Comparison of ENCODE assay signal across 16 cellular contexts in the genomic region with DNA sequence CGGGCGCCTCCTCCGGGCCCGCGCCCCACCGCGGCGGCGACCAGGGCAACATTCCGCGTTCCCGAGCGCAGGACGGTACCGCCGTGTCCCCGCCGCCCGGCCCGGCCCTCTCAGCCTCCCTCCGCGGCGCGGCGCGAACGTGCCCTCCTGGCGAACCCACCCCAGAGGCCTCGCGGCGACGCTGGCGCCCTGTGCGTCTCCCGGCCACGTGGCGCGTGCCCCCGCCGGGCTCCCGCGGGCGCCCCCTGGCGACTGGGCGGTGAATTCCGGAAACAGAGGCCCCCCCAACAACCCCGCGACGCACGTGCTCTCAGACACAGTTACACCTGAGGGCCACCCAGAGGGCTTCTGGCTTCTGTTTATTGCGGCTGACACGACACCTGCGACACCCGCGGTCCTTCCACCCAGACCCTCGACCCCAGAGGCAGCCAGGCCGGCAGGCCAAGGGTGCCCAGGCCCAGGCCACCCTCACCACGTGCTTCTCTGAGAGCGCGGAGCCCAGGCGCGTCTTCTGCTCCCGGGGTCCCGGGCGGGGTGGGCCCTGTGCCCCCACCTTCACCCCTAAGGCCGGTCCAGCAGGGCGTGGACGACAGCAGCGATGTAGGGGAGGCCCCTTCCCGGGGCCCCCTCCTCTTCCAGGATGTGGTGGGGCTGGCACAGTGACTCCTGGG. TPM values are rescaled to one million over a fixed set of nuclear protein-coding genes. Genes with fewer than 3 reads are reported as not detected.
DNase-seq lines count a peak whose midpoint lies in the region; ATAC-seq and TF ChIP-seq lines count a peak whose summit lies in the region.
"Had no signal": no experiment of that assay in that cellular context is flagged by ENCODE, and none has a peak within 500 bp of the region (broad histone marks: within the 10 kb centered on the region; RNA-seq: fewer than 3 reads in every experiment).

A gene (minus strand): TSS at position 210 of the 671 bp plus-strand sequence. CDS start 158 bp downstream, at position 52.

- H3K27ac ChIP-seq in upper lobe of right lung (no peak within 1 kb of the TSS), breast epithelium (no peak within 1 kb of the TSS)
- H3K27ac ChIP-seq: body of pancreas had no signal

- ATAC-seq in activated naive CD8-positive, alpha-beta T cell treated with anti-CD3 and anti-CD28 coated beads, Interleukin-2, amount 10 ng/mL, durations not matched to agents 7 days and 5 days (ENCODE audit: low read depth) = no peak
- ATAC-seq in activated naive CD8-positive, alpha-beta T cell treated with anti-CD3 and anti-CD28 coated beads, Interleukin-2, amount 50 U/mL, for 24 hours = no peak
- ATAC-seq in T-helper 17 cell (no peak), upper lobe of right lung (no peak)
- ATAC-seq: body of pancreas had no signal

- POLR2A ChIA-PET in activated naive CD8-positive, alpha-beta T cell treated with anti-CD3 and anti-CD28 coated beads, Interleukin-2, amount 10 ng/mL, durations not matched to agents 7 days and 5 days (lab: Charles Lee) = interaction anchor here (1.0 to 3.7 kb wide), 2 partner anchors 12 kb away, joined by 4 to 38 read pairs; a partner anchor contains a TSS

- H3K27ac Mint-ChIP-seq in activated naive CD8-positive, alpha-beta T cell treated with anti-CD3 and anti-CD28 coated beads, Interleukin-2, amount 10 ng/mL, durations not matched to agents 7 days and 5 days = no peak within 1 kb of the TSS
- no peak within 1 kb of the TSS for H3K27ac Mint-ChIP-seq in activated naive CD8-positive, alpha-beta T cell treated with anti-CD3 and anti-CD28 coated beads, Interleukin-2, amount 50 U/mL, for 24 hours
- H3K27ac Mint-ChIP-seq in T-helper 17 cell = no peak within 1 kb of the TSS

- H3K27me3 Mint-ChIP-seq in activated naive CD8-positive, alpha-beta T cell treated with anti-CD3 and anti-CD28 coated beads, Interleukin-2, amount 10 ng/mL, durations not matched to agents 7 days and 5 days = no peaks in the 10 kb centered on the region
- H3K27me3 Mint-ChIP-seq in activated naive CD8-positive, alpha-beta T cell treated with anti-CD3 and anti-CD28 coated beads, Interleukin-2, amount 50 U/mL, for 24 hours = no peaks in the 10 kb centered on the region
- no peaks in the 10 kb centered on the region for H3K27me3 Mint-ChIP-seq in T-helper 17 cell

- no peak within 1 kb of the TSS for H3K4me3 Mint-ChIP-seq in activated naive CD8-positive, alpha-beta T cell treated with anti-CD3 and anti-CD28 coated beads, Interleukin-2, amount 10 ng/mL, durations not matched to agents 7 days and 5 days
- H3K4me3 Mint-ChIP-seq in activated naive CD8-positive, alpha-beta T cell treated with anti-CD3 and anti-CD28 coated beads, Interleukin-2, amount 50 U/mL, for 24 hours = no peak within 1 kb of the TSS
- no peak within 1 kb of the TSS for H3K4me3 Mint-ChIP-seq in T-helper 17 cell

- peaks cover 10% of the 10 kb centered on the region for H3K36me3 Mint-ChIP-seq in activated naive CD8-positive, alpha-beta T cell treated with anti-CD3 and anti-CD28 coated beads, Interleukin-2, amount 10 ng/mL, durations not matched to agents 7 days and 5 days
- H3K36me3 Mint-ChIP-seq in activated naive CD8-positive, alpha-beta T cell treated with anti-CD3 and anti-CD28 coated beads, Interleukin-2, amount 50 U/mL, for 24 hours (ENCODE audit: low read depth) = peaks cover 4% of the 10 kb centered on the region
- H3K36me3 Mint-ChIP-seq in T-helper 17 cell (ENCODE audit: low read depth) = no peaks in the 10 kb centered on the region

- peaks cover 17% of the 10 kb centered on the region for H3K4me1 ChIP-seq in upper lobe of right lung
- peaks cover 0 to 4% of the 10 kb centered on the region in 2 donors for H3K4me1 ChIP-seq in breast epithelium

- peaks cover 15% of the 10 kb centered on the region for H3K4me1 Mint-ChIP-seq in activated naive CD8-positive, alpha-beta T cell treated with anti-CD3 and anti-CD28 coated beads, Interleukin-2, amount 10 ng/mL, durations not matched to agents 7 days and 5 days
- H3K4me1 Mint-ChIP-seq in activated naive CD8-positive, alpha-beta T cell treated with anti-CD3 and anti-CD28 coated beads, Interleukin-2, amount 50 U/mL, for 24 hours = peaks cover 22% of the 10 kb centered on the region
- H3K4me1 Mint-ChIP-seq in T-helper 17 cell = peaks cover 20% of the 10 kb centered on the region

- H3K27me3 ChIP-seq in upper lobe of right lung (no peaks in the 10 kb centered on the region), breast epithelium (no peaks in the 10 kb centered on the region)
- H3K27me3 ChIP-seq: body of pancreas had no signal

- TF ChIP-seq CTCF in upper lobe of right lung (IDR thresholded peaks at IDR 0.05) = no peak
- TF ChIP-seq CTCF in breast epithelium (IDR thresholded peaks at IDR 0.05) = no peak

- H3K9me3 ChIP-seq in T-helper 17 cell (ENCODE audit: control insufficient read depth, low read length, poor library complexity, severe bottlenecking) (no peaks in the 10 kb centered on the region), upper lobe of right lung (no peaks in the 10 kb centered on the region), breast epithelium (no peaks in the 10 kb centered on the region)
- H3K9me3 ChIP-seq: body of pancreas had no signal

- no peaks in the 10 kb centered on the region for H3K9me3 Mint-ChIP-seq in activated naive CD8-positive, alpha-beta T cell treated with anti-CD3 and anti-CD28 coated beads, Interleukin-2, amount 10 ng/mL, durations not matched to agents 7 days and 5 days
- H3K9me3 Mint-ChIP-seq in activated naive CD8-positive, alpha-beta T cell treated with anti-CD3 and anti-CD28 coated beads, Interleukin-2, amount 50 U/mL, for 24 hours = no peaks in the 10 kb centered on the region

- TF ChIP-seq POLR2A in erythroblast (IDR thresholded peaks at IDR 0.05; ENCODE audit: low read length) (no peak), breast epithelium (IDR thresholded peaks at IDR 0.05) (no peak)

- no peak for DNase-seq in activated naive CD8-positive, alpha-beta T cell treated with anti-CD3 and anti-CD28 coated beads, Interleukin-2, amount 10 ng/mL, durations not matched to agents 7 days and 5 days
- DNase-seq in activated naive CD8-positive, alpha-beta T cell treated with anti-CD3 and anti-CD28 coated beads, Interleukin-2, amount 50 U/mL, for 24 hours = no peak
- DNase-seq in T-helper 17 cell (no peak), iPS-NIHi7 (ENCODE audit: extremely low spot score) (peak; percentile 55), upper lobe of right lung (peak; percentile 55), erythroblast (lab: John Stamatoyannopoulos, UW) (no peak), breast epithelium (ENCODE audit: low spot score in 2 of 2) (no peak), amygdala (lab: John Stamatoyannopoulos, UW) (no peak)
- DNase-seq: body of pancreas; C1 segment of cervical spinal cord; effector memory CD4-positive, alpha-beta T cell; NCI-H1417; stimulated activated CD4-positive, alpha-beta T cell treated with anti-CD3 and anti-CD28 coated beads, Interleukin-4, amount 100 ng/mL, for 4 hours; stimulated activated naive CD4-positive, alpha-beta T cell treated with Interleukin-2 at 50 U/mL for 16 hours had no signal

- intact Hi-C loops in upper lobe of right lung (cut with DNase I) (no loop called here), breast epithelium (cut with DNase I; ENCODE audit: low total_unique reads) (loop anchor here (10.0 kb wide), 2 partner anchors 111 to 1301 kb away; no protein-coding TSS in a partner anchor)

- peaks cover 50% of the 10 kb centered on the region for H3K36me3 ChIP-seq in upper lobe of right lung
- peaks cover 8% of the 10 kb centered on the region for H3K36me3 ChIP-seq in breast epithelium

- H3K4me3 ChIP-seq in upper lobe of right lung = no peak within 1 kb of the TSS
- no peak within 1 kb of the TSS for H3K4me3 ChIP-seq in breast epithelium
- H3K4me3 ChIP-seq: body of pancreas had no signal

RNA-seq across cellular contexts. Expression of the gene that starts here (rescaled TPM):
- 10 to 100 TPM; 54.3 to 57.6 TPM for total RNA-seq in activated naive CD8-positive, alpha-beta T cell treated with anti-CD3 and anti-CD28 coated beads, Interleukin-2, amount 10 ng/mL, durations not matched to agents 7 days and 5 days
- total RNA-seq in T-helper 17 cell (10 to 100 TPM; 33.1 to 43.1 TPM), upper lobe of right lung (6.4 TPM), breast epithelium (1 to 10 TPM in 1 of 3 donors, under 1 TPM in 2; 0.96 to 2.2 (median 0.98) TPM)
- total RNA-seq: body of pancreas, renal cortical epithelial cell, RPMI7951 had no signal

Comparison
In these comparisons a context has a peak if more than half of its experiments do, and no peak if none do; other contexts are left out.
1. DNase-seq: peak in iPS-NIHi7 (single experiment) and upper lobe of right lung (single experiment); none in activated naive CD8-positive, alpha-beta T cell treated with anti-CD3 and anti-CD28 coated beads, Interleukin-2, amount 10 ng/mL, durations not matched to agents 7 days and 5 days (single experiment), activated naive CD8-positive, alpha-beta T cell treated with anti-CD3 and anti-CD28 coated beads, Interleukin-2, amount 50 U/mL, for 24 hours (single experiment), T-helper 17 cell (0 of 3), erythroblast (0 of 2), breast epithelium (0 of 2) and amygdala (0 of 56).